ENCODE assay signal across 8 cellular contexts in the genomic region with DNA sequence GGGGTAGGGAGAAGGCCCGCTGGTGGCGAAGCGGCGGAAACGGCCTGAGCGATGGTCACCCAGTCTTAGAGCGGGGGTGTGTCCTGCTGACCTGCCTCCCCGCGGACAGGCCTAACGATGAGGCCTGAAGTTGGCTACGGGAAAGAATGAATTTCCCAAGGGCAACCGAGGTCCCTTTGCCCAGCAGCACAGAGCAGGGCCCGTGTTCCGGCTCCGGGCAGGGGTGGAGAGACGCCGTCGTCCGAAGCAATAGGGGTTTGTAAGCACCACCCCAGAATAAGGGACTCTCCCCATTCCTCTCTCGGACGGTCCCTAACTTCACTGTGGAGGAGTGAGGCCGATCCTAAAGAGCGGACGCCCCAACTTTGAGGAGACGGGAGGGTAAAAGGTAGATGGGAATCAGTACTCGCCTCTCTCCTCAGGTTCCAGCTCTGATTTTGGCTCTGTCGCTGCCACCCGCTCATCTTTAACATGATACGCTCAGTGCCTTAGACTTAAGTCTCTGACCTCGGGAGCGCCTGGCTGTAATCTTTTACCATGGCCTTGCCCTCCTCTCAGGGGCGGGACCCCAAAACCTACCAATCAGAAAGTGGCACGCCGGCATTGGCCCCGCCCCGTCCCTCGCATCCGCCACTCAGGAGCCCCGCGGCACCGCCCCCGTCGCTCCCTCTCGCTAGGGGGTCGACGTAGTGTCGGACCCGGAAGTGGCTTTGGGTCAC. TPM values are rescaled to one million over a fixed set of nuclear protein-coding genes. Genes with fewer than 3 reads are reported as not detected.
A peak's percentile ranks its signal among the peaks of the same experiment; 100 is the strongest.
DNase-seq lines count a peak whose midpoint lies in the region; ATAC-seq, FAIRE-seq and TF ChIP-seq lines count a peak whose summit lies in the region.

A gene with protein sequence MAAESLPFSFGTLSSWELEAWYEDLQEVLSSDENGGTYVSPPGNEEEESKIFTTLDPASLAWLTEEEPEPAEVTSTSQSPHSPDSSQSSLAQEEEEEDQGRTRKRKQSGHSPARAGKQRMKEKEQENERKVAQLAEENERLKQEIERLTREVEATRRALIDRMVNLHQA (minus strand): TSS at position 507 of the 719 bp plus-strand sequence. CDS start 3,108 bp downstream, outside the sequence.

- peaks cover 60% of the 10 kb centered on the region for H3K36me3 Mint-ChIP-seq in activated T-helper 2 cell treated with anti-CD3 and anti-CD28 coated beads, Interferon-gamma antibody, Interleukin-2, Interleukin-4, amounts not matched to agents 10 μg/mL and 5 μg/mL and 100 μg/mL, durations not matched to agents 14 hours and 24 hours and 36 hours (ENCODE audit: low read depth)
- H3K36me3 Mint-ChIP-seq in natural killer cell treated with Interleukin-12 subunit alpha and Interleukin-12 subunit beta and Interleukin-15 and Interleukin-18, amount 100 ng/mL, for 72 hours = peaks cover 35% of the 10 kb centered on the region

- peaks cover 15% of the 10 kb centered on the region for H3F3A ChIP-seq in Loucy (ENCODE audit: low read depth)

- peaks cover 42% of the 10 kb centered on the region for H3K4me1 Mint-ChIP-seq in activated T-helper 2 cell treated with anti-CD3 and anti-CD28 coated beads, Interferon-gamma antibody, Interleukin-2, Interleukin-4, amounts not matched to agents 10 μg/mL and 5 μg/mL and 100 μg/mL, durations not matched to agents 14 hours and 24 hours and 36 hours (ENCODE audit: low read depth)
- H3K4me1 Mint-ChIP-seq in natural killer cell treated with Interleukin-12 subunit alpha and Interleukin-12 subunit beta and Interleukin-15 and Interleukin-18, amount 100 ng/mL, for 72 hours (ENCODE audit: low read depth in 2 of 2) = peaks cover 56 to 67% of the 10 kb centered on the region in 2 donors

- no peak within 1 kb of the TSS for H2AFZ ChIP-seq in Loucy (ENCODE audit: low read length)

- H4K20me1 ChIP-seq in Loucy (ENCODE audit: insufficient read depth, low read length, poor library complexity, severe bottlenecking) = peaks cover 56% of the 10 kb centered on the region

- peak within 1 kb of the TSS; percentile 96 for H3K4me2 ChIP-seq in Loucy (ENCODE audit: low read depth, low read length, poor library complexity, severe bottlenecking)

- peaks cover 48% of the 10 kb centered on the region for H3K4me1 ChIP-seq in Loucy (ENCODE audit: insufficient read depth, low read length, poor library complexity, severe bottlenecking)
- peaks cover 28% of the 10 kb centered on the region for H3K4me1 ChIP-seq in RWPE2 (ENCODE audit: insufficient read depth, poor library complexity, severe bottlenecking)

- no peaks in the 10 kb centered on the region for H3K9me3 ChIP-seq in Loucy (ENCODE audit: insufficient read depth, low read depth, low read length)
- H3K9me3 ChIP-seq in RWPE2 (ENCODE audit: severe bottlenecking) = no peaks in the 10 kb centered on the region

- no peaks in the 10 kb centered on the region for H3K27me3 ChIP-seq in Loucy (ENCODE audit: insufficient read depth, low read length, poor library complexity, severe bottlenecking)
- no peaks in the 10 kb centered on the region for H3K27me3 ChIP-seq in RWPE2 (ENCODE audit: insufficient read depth, poor library complexity, severe bottlenecking)

- peak; percentile 97 for TF ChIP-seq POLR2A in H54 (IDR thresholded peaks at IDR 0.05; ENCODE audit: low read depth, low read length)

- peak within 1 kb of the TSS; percentile 90 for H3K27ac ChIP-seq in RWPE2 (ENCODE audit: poor library complexity, severe bottlenecking)

- H3K9ac ChIP-seq in Loucy (ENCODE audit: low read depth, low read length, poor library complexity, severe bottlenecking) = peak within 1 kb of the TSS; percentile 92

- H3K27ac Mint-ChIP-seq in activated T-helper 2 cell treated with anti-CD3 and anti-CD28 coated beads, Interferon-gamma antibody, Interleukin-2, Interleukin-4, amounts not matched to agents 10 μg/mL and 5 μg/mL and 100 μg/mL, durations not matched to agents 14 hours and 24 hours and 36 hours = peak within 1 kb of the TSS; percentile 100
- peak within 1 kb of the TSS; percentile 98 to 100 for H3K27ac Mint-ChIP-seq in natural killer cell treated with Interleukin-12 subunit alpha and Interleukin-12 subunit beta and Interleukin-15 and Interleukin-18, amount 100 ng/mL, for 72 hours

- peak within 1 kb of the TSS; percentile 86 for H3K4me3 ChIP-seq in Loucy (ENCODE audit: low read length, poor library complexity, severe bottlenecking)
- peak within 1 kb of the TSS; percentile 73 for H3K4me3 ChIP-seq in RWPE2 (ENCODE audit: severe bottlenecking)
- H3K4me3 ChIP-seq in fibroblast of mammary gland (ENCODE audit: control insufficient read depth, low read depth, low read length) = peak within 1 kb of the TSS; percentile 99

- peaks cover 53% of the 10 kb centered on the region for H3K79me2 ChIP-seq in Loucy (ENCODE audit: insufficient read depth, low read length)

- no peak for FAIRE-seq in H54 (lab: Jason Lieb, UNC)

- intact Hi-C loops in activated T-helper 2 cell treated with anti-CD3 and anti-CD28 coated beads, Interferon-gamma antibody, Interleukin-2, Interleukin-4, amounts not matched to agents 10 μg/mL and 5 μg/mL and 100 μg/mL, durations not matched to agents 14 hours and 24 hours and 36 hours (cut with micrococcal nuclease) = loop anchor here (1.0 to 5.0 kb wide), 6 partner anchors 27 to 433 kb away; a partner anchor contains a TSS

- no peaks in the 10 kb centered on the region for H3K9me3 Mint-ChIP-seq in activated T-helper 2 cell treated with anti-CD3 and anti-CD28 coated beads, Interferon-gamma antibody, Interleukin-2, Interleukin-4, amounts not matched to agents 10 μg/mL and 5 μg/mL and 100 μg/mL, durations not matched to agents 14 hours and 24 hours and 36 hours
- no peaks in the 10 kb centered on the region for H3K9me3 Mint-ChIP-seq in natural killer cell treated with Interleukin-12 subunit alpha and Interleukin-12 subunit beta and Interleukin-15 and Interleukin-18, amount 100 ng/mL, for 72 hours

- no peaks in the 10 kb centered on the region for H3K27me3 Mint-ChIP-seq in activated T-helper 2 cell treated with anti-CD3 and anti-CD28 coated beads, Interferon-gamma antibody, Interleukin-2, Interleukin-4, amounts not matched to agents 10 μg/mL and 5 μg/mL and 100 μg/mL, durations not matched to agents 14 hours and 24 hours and 36 hours (ENCODE audit: low read depth)
- no peaks in the 10 kb centered on the region for H3K27me3 Mint-ChIP-seq in natural killer cell treated with Interleukin-12 subunit alpha and Interleukin-12 subunit beta and Interleukin-15 and Interleukin-18, amount 100 ng/mL, for 72 hours

- peak within 1 kb of the TSS; percentile 91 for H3K4me3 Mint-ChIP-seq in activated T-helper 2 cell treated with anti-CD3 and anti-CD28 coated beads, Interferon-gamma antibody, Interleukin-2, Interleukin-4, amounts not matched to agents 10 μg/mL and 5 μg/mL and 100 μg/mL, durations not matched to agents 14 hours and 24 hours and 36 hours (ENCODE audit: low read depth)
- H3K4me3 Mint-ChIP-seq in natural killer cell treated with Interleukin-12 subunit alpha and Interleukin-12 subunit beta and Interleukin-15 and Interleukin-18, amount 100 ng/mL, for 72 hours = peak within 1 kb of the TSS; percentile 88

- peaks cover 32% of the 10 kb centered on the region for H3K36me3 ChIP-seq in Loucy (ENCODE audit: insufficient read depth, low read length)
- peaks cover 64% of the 10 kb centered on the region for H3K36me3 ChIP-seq in RWPE2 (ENCODE audit: low read depth)

- H3K9me2 ChIP-seq in Loucy (replicated peaks; ENCODE audit: low read depth, low read length) = no peaks in the 10 kb centered on the region

- no peak for TF ChIP-seq CTCF in Loucy (conservative IDR thresholded peaks at IDR 0.05; ENCODE audit: low read length)
- no peak for TF ChIP-seq CTCF in RWPE2 (IDR thresholded peaks at IDR 0.05; ENCODE audit: poor library complexity, severe bottlenecking)
- TF ChIP-seq CTCF in fibroblast of mammary gland (conservative IDR thresholded peaks at IDR 0.05; ENCODE audit: control insufficient read depth, insufficient read depth, low read depth, low read length) = no peak

- DNase-seq in ELR (ENCODE audit: low read depth) (peak; percentile 99), H54 (ENCODE audit: insufficient read length, low spot score) (peak; percentile 81), RWPE2 (ENCODE audit: low spot score) (peak; percentile 99), fibroblast of mammary gland (ENCODE audit: low read depth) (peak; percentile 97)
- peak; percentile 99 for DNase-seq in activated T-helper 2 cell treated with anti-CD3 and anti-CD28 coated beads, Interferon-gamma antibody, Interleukin-2, Interleukin-4, amounts not matched to agents 10 μg/mL and 5 μg/mL and 100 μg/mL, durations not matched to agents 14 hours and 24 hours and 36 hours (ENCODE audit: low spot score)
- peak; percentile 100 for DNase-seq in natural killer cell treated with Interleukin-12 subunit alpha and Interleukin-12 subunit beta and Interleukin-15 and Interleukin-18, amount 100 ng/mL, for 72 hours (ENCODE audit: low spot score)
- DNase-seq in stimulated activated naive CD4-positive, alpha-beta T cell treated with Interleukin-2 at 50 U/mL for 16 hours (lab: John Stamatoyannopoulos, UW) = peak; percentile 99

- ATAC-seq in RWPE2 (ENCODE audit: low read depth) = peak; percentile 73
- ATAC-seq in natural killer cell treated with Interleukin-12 subunit alpha and Interleukin-12 subunit beta and Interleukin-15 and Interleukin-18, amount 100 ng/mL, for 72 hours = peak; percentile 87 to 89

RNA-seq across cellular contexts. Expression of the gene that starts here (rescaled TPM):
- 10.9 and 11.4 TPM in 2 replicates for total RNA-seq in activated T-helper 2 cell treated with anti-CD3 and anti-CD28 coated beads, Interferon-gamma antibody, Interleukin-2, Interleukin-4, amounts not matched to agents 10 μg/mL and 5 μg/mL and 100 μg/mL, durations not matched to agents 14 hours and 24 hours and 36 hours
- total RNA-seq in natural killer cell treated with Interleukin-12 subunit alpha and Interleukin-12 subunit beta and Interleukin-15 and Interleukin-18, amount 100 ng/mL, for 72 hours = 10 to 100 TPM; 22.2 to 39.8 TPM

Comparison
In these comparisons a context has a peak if more than half of its experiments do, and no peak if none do; other contexts are left out.
1. Peak in every context shown above with its lines: DNase-seq, ATAC-seq, H3K4me3 ChIP-seq and H3K27ac ChIP-seq.